2 cellular contexts compared by ENCODE assay signal in genomic region chr18:23689031-23689615, GRCh38.
A peak's percentile ranks its signal among the peaks of the same experiment; 100 is the strongest.
TF ChIP-seq lines count a peak whose summit lies in the region.

Gene LAMA3, plus strand, starts transcription at chr18:23689453. Its CDS starts 231 bp downstream, at chr18:23689684.

TF ChIP-seq in GM12891, 5 proteins besides CTCF, POLR2A, EP300 and RAD21:
- TF ChIP-seq TAF1 (IDR thresholded peaks at IDR 0.05; ENCODE audit: low read depth, low read length) (no peak), POU2F2 (IDR thresholded peaks at IDR 0.05; ENCODE audit: low read depth, low read length) (no peak), POLR2AphosphoS5 (IDR thresholded peaks at IDR 0.05; ENCODE audit: low read depth, low read length) (no peak), PAX5 (IDR thresholded peaks at IDR 0.05; ENCODE audit: insufficient read depth, low read length, severe bottlenecking) (no peak), SPI1 (IDR thresholded peaks at IDR 0.05; ENCODE audit: low read depth, low read length) (no peak)

TF ChIP-seq in H1, 55 proteins besides CTCF, POLR2A, EP300 and RAD21:
- TF ChIP-seq E2F6 (IDR thresholded peaks at IDR 0.05): peak; percentile 71
- peak; percentile 20; the same call in 1 of the 2 replicates for TF ChIP-seq BACH1 (IDR thresholded peaks at IDR 0.05; ENCODE audit: low read length)
- TF ChIP-seq SIX5 (IDR thresholded peaks at IDR 0.05; ENCODE audit: low read depth, low read length): no peak
- peak; percentile 30 for TF ChIP-seq MAX (IDR thresholded peaks at IDR 0.05)
- TF ChIP-seq HDAC2 (IDR thresholded peaks at IDR 0.05; ENCODE audit: borderline replicate concordance in 1 of 2, low read depth in 2 of 2, low read length in 2 of 2): peak in 1 of 2 experiments; percentile 86; a peak in 1 of 4 replicates
- TF ChIP-seq CHD2 (IDR thresholded peaks at IDR 0.05; ENCODE audit: low read length): no peak
- 0 out of 2 replicates have a peak, but pooled peaks have one; percentile 23 for TF ChIP-seq GABPA (IDR thresholded peaks at IDR 0.05; ENCODE audit: borderline replicate concordance, insufficient read depth, low read length)
- no peak for TF ChIP-seq KDM4A (IDR thresholded peaks at IDR 0.05; ENCODE audit: low read depth, low read length, severe bottlenecking)
- no peak for TF ChIP-seq RXRA (IDR thresholded peaks at IDR 0.05; ENCODE audit: insufficient read depth, low read depth, low read length)
